In the genomic region with DNA sequence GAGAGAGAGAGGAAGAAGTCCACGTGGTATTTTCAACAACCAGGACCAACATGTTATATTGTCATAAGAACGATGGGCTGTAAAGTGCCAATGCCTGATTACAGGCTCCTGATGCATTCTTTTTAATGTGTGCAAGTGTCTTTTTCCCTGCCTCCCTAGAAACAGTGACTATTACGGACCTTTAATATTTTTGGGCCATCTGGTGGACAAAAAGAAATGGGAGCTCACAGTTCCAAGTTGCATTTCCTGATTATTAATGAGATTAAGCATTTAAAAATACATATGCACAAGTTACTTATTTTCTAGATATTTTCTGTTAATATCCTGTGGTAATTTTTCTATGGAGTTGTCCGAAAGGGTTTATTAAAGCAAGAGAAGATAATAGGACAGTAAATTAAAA, we compare ENCODE assay signal across 25 cellular contexts.
"Had no signal": no experiment of that assay in that cellular context is flagged by ENCODE, and none has a peak within 500 bp of the region (broad histone marks: within the 10 kb centered on the region; RNA-seq: fewer than 3 reads in every experiment).

No MANE protein-coding gene starts in this region.

- H3K36me3 Mint-ChIP-seq: activated naive CD4-positive, alpha-beta T cell treated with anti-CD3 and anti-CD28 coated beads, Interleukin-2, amount 50 U/mL, for 72 hours; natural killer cell had no signal

- H3K27ac Mint-ChIP-seq: activated CD4-positive, alpha-beta T cell treated with anti-CD3 and anti-CD28 coated beads for 36 hours; activated naive CD4-positive, alpha-beta T cell treated with anti-CD3 and anti-CD28 coated beads, Interleukin-2, amount 50 U/mL, for 72 hours; activated T-cell treated with anti-CD3 and anti-CD28 coated beads, Interleukin-2, amount 50 U/mL, for 24 hours; activated T-helper 17 cell treated with anti-CD3 and anti-CD28 coated beads, Interleukin-2, amount 50 U/mL, for 72 hours; effector memory CD8-positive, alpha-beta T cell; natural killer cell; stimulated activated naive CD8-positive, alpha-beta T cell treated with anti-CD3 and anti-CD28 coated beads, Interleukin-15, Interleukin-2, amounts not matched to agents 100 ng/mL and 50 ng/mL, for 24 hours; WTC11 had no signal

- H3K9me3 ChIP-seq: ascending aorta, colonic mucosa, left ventricle myocardium inferior, ovary, prostate gland, thyroid gland had no signal

- H3K27ac ChIP-seq: ascending aorta, brain microvascular endothelial cell, colonic mucosa, dorsolateral prefrontal cortex, foreskin keratinocyte, left ventricle myocardium inferior, ovary, prostate gland, thyroid gland had no signal

- H3K27me3 Mint-ChIP-seq: activated CD4-positive, alpha-beta T cell treated with anti-CD3 and anti-CD28 coated beads for 36 hours; activated T-cell treated with anti-CD3 and anti-CD28 coated beads, Interleukin-2, amount 50 U/mL, for 24 hours; activated T-helper 17 cell treated with anti-CD3 and anti-CD28 coated beads, Interleukin-2, amount 50 U/mL, for 72 hours; effector memory CD8-positive, alpha-beta T cell; stimulated activated naive CD8-positive, alpha-beta T cell treated with anti-CD3 and anti-CD28 coated beads, Interleukin-15, Interleukin-2, amounts not matched to agents 100 ng/mL and 50 ng/mL, for 24 hours had no signal

- H3K27me3 ChIP-seq: ascending aorta, brain microvascular endothelial cell, colonic mucosa, foreskin keratinocyte, ovary, thyroid gland had no signal

- DNase-seq: activated CD4-positive, alpha-beta T cell treated with anti-CD3 and anti-CD28 coated beads for 36 hours; activated CD4-positive, alpha-beta T cell treated with anti-CD3 and anti-CD28 coated beads, Interleukin-2, amount 50 U/mL, for 4 hours; activated CD8-positive, alpha-beta memory T cell treated with anti-CD3 and anti-CD28 coated beads for 24 hours; activated CD8-positive, alpha-beta memory T cell treated with anti-CD3 and anti-CD28 coated beads, Interleukin-2, amount 50 U/mL, for 4 hours; activated T-cell treated with anti-CD3 and anti-CD28 coated beads, Interleukin-2, amount 50 U/mL, for 24 hours; brain microvascular endothelial cell; central memory CD4-positive, alpha-beta T cell; colonic mucosa; dorsolateral prefrontal cortex; effector memory CD8-positive, alpha-beta T cell; foreskin keratinocyte; left ventricle myocardium inferior; midbrain; natural killer cell; ovary; stimulated activated CD4-positive, alpha-beta T cell treated with anti-CD3 and anti-CD28 coated beads, Interleukin-12 subunit alpha, Interleukin-12 subunit beta, amount 100 ng/mL, for 4 hours; stimulated activated CD4-positive, alpha-beta T cell treated with anti-CD3 and anti-CD28 coated beads, Interleukin-4, amount 100 ng/mL, for 4 hours; substantia nigra; thyroid gland had no signal

- H3K4me3 ChIP-seq: ascending aorta, colonic mucosa, dorsolateral prefrontal cortex, left ventricle myocardium inferior, ovary, prostate gland, thyroid gland had no signal

- H3K4me1 Mint-ChIP-seq: activated CD4-positive, alpha-beta T cell treated with anti-CD3 and anti-CD28 coated beads for 36 hours; activated T-helper 17 cell treated with anti-CD3 and anti-CD28 coated beads, Interleukin-2, amount 50 U/mL, for 72 hours; natural killer cell had no signal

- H3K4me3 Mint-ChIP-seq: activated CD4-positive, alpha-beta T cell treated with anti-CD3 and anti-CD28 coated beads for 36 hours; activated T-cell treated with anti-CD3 and anti-CD28 coated beads, Interleukin-2, amount 50 U/mL, for 24 hours; activated T-helper 17 cell treated with anti-CD3 and anti-CD28 coated beads, Interleukin-2, amount 50 U/mL, for 72 hours; effector memory CD8-positive, alpha-beta T cell; natural killer cell; stimulated activated naive CD8-positive, alpha-beta T cell treated with anti-CD3 and anti-CD28 coated beads, Interleukin-15, Interleukin-2, amounts not matched to agents 100 ng/mL and 50 ng/mL, for 24 hours; WTC11 had no signal

- H3K36me3 ChIP-seq: ascending aorta, brain microvascular endothelial cell, colonic mucosa, left ventricle myocardium inferior, ovary, prostate gland, thyroid gland had no signal

- H3K4me1 ChIP-seq: ascending aorta, colonic mucosa, foreskin keratinocyte, left ventricle myocardium inferior, prostate gland, thyroid gland had no signal

- H3K9me3 Mint-ChIP-seq: stimulated activated naive CD8-positive, alpha-beta T cell treated with anti-CD3 and anti-CD28 coated beads, Interleukin-15, Interleukin-2, amounts not matched to agents 100 ng/mL and 50 ng/mL, for 24 hours had no signal
